ENCODE assay signal across 28 cellular contexts in genomic region chr7:155256081-155256760, GRCh38.
"Had no signal": no experiment of that assay in that cellular context is flagged by ENCODE, and none has a peak within 500 bp of the region (broad histone marks: within the 10 kb centered on the region; RNA-seq: fewer than 3 reads in every experiment).

No MANE protein-coding gene starts in this region.

- FAIRE-seq: astrocyte had no signal

- H3K27ac ChIP-seq: brain microvascular endothelial cell, RWPE1, SJSA1 had no signal

- H3K27me3 ChIP-seq: MG63, SJSA1 had no signal

- DNase-seq: activated CD4-positive, alpha-beta T cell treated with anti-CD3 and anti-CD28 coated beads for 48 hours; activated CD4-positive, alpha-beta T cell treated with anti-CD3 and anti-CD28 coated beads, Interleukin-2, amount 50 U/mL, for 4 hours; activated CD4-positive, CD25-positive, alpha-beta regulatory T cell treated with anti-CD3 and anti-CD28 coated beads, Interleukin-2, amount 50 U/mL, for 72 hours; activated CD8-positive, alpha-beta memory T cell treated with anti-CD3 and anti-CD28 coated beads, Interleukin-2, amount 10 ng/mL, durations not matched to agents 7 days and 5 days; activated CD8-positive, alpha-beta T cell treated with anti-CD3 and anti-CD28 coated beads, Interleukin-2, amount 10 ng/mL, durations not matched to agents 7 days and 5 days; activated effector memory CD4-positive, alpha-beta T cell treated with anti-CD3 and anti-CD28 coated beads, Interleukin-2, amount 50 U/mL, for 16 hours; activated naive CD4-positive, alpha-beta T cell treated with Interleukin-2 at 50 U/mL for 16 hours; activated naive CD8-positive, alpha-beta T cell treated with anti-CD3 and anti-CD28 coated beads, Interleukin-2, amount 50 U/mL, for 24 hours; activated T-cell treated with anti-CD3 and anti-CD28 coated beads, Interleukin-2, amount 50 U/mL, for 24 hours; amygdala; brain microvascular endothelial cell; caudate nucleus; MG63; NCI-H1092 treated with DMSO at 0.1 percent for 48 hours; NCI-H1417 treated with DMSO at 0.1 percent for 48 hours; NCI-H1694; NCI-H2029 treated with DMSO at 0.1 percent for 48 hours; NCI-H510A treated with DMSO at 0.1 percent for 48 hours; NK-92 treated with Interleukin-12 subunit alpha and Interleukin-12 subunit beta, amount 100 ng/mL, for 24 hours; OCI-M1; SHP77; T-helper 17 cell; T-helper 9 cell had no signal

- H3K4me3 ChIP-seq: MG63, SJSA1 had no signal

- H3K9me3 ChIP-seq: MG63, SJSA1 had no signal

- H3K36me3 ChIP-seq: brain microvascular endothelial cell, MG63, SJSA1 had no signal

- ATAC-seq: activated CD8-positive, alpha-beta memory T cell treated with anti-CD3 and anti-CD28 coated beads, Interleukin-2, amount 10 ng/mL, durations not matched to agents 7 days and 5 days; activated CD8-positive, alpha-beta T cell treated with anti-CD3 and anti-CD28 coated beads, Interleukin-2, amount 10 ng/mL, durations not matched to agents 7 days and 5 days; Panc1; T-helper 17 cell; WTC11 had no signal
